Comparison of ENCODE assay signal across 20 cellular contexts in the genomic region with DNA sequence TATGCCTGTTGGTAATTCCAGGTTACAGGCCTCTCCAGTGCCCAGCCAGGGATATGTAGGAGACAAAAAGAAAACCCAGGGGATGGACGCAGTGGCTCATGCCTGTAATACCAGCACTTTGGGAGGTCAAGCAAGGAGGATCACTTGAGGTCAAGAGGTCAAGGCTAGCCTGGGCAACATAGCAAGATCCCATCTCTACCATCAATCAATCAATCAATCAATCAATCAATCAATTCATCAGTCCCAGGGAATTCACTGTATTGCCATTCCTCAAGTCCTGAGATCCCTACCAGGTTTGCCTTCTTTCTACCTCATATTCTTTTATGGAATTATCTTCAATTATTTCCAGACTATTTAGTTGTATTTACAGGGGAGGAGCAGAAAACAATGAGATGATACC.
"Had no signal": no experiment of that assay in that cellular context is flagged by ENCODE, and none has a peak within 500 bp of the region (broad histone marks: within the 10 kb centered on the region; RNA-seq: fewer than 3 reads in every experiment).

No MANE protein-coding gene starts in this region.

- H3K4me1 ChIP-seq: pancreas had no signal

- H3K4me3 ChIP-seq: adrenal gland, esophagus squamous epithelium, mucosa of descending colon, pancreas, smooth muscle cell, thoracic aorta, upper lobe of left lung had no signal

- ATAC-seq: mucosa of descending colon, pancreas, sciatic nerve had no signal

- H3K27ac ChIP-seq: adrenal gland, esophagus squamous epithelium, neutrophil, pancreas, thoracic aorta, upper lobe of left lung had no signal

- H3K27me3 Mint-ChIP-seq: activated CD4-positive, alpha-beta memory T cell treated with anti-CD3 and anti-CD28 coated beads, Interleukin-2, amount 10 ng/mL, durations not matched to agents 7 days and 5 days; dendritic cell treated with granulocyte-macrophage colony-stimulating factor and Interleukin-4, amounts not matched to agents 40 ng/mL and 50 ng/mL, for 4 days; naive B cell had no signal

- H3K9me3 Mint-ChIP-seq: activated CD4-positive, alpha-beta memory T cell treated with anti-CD3 and anti-CD28 coated beads, Interleukin-2, amount 10 ng/mL, durations not matched to agents 7 days and 5 days; dendritic cell treated with granulocyte-macrophage colony-stimulating factor and Interleukin-4, amounts not matched to agents 40 ng/mL and 50 ng/mL, for 4 days had no signal

- DNase-seq: activated CD4-positive, alpha-beta memory T cell treated with anti-CD3 and anti-CD28 coated beads, Interleukin-2, amount 10 ng/mL, durations not matched to agents 7 days and 5 days; activated CD4-positive, alpha-beta T cell treated with anti-CD3 and anti-CD28 coated beads for 4 hours; activated CD8-positive, alpha-beta memory T cell treated with anti-CD3 and anti-CD28 coated beads, Interleukin-2, amount 50 U/mL, for 48 hours; activated effector memory CD4-positive, alpha-beta T cell treated with anti-CD3 and anti-CD28 coated beads, Interleukin-2, amount 50 U/mL, for 16 hours; activated naive CD4-positive, alpha-beta T cell treated with anti-CD3 and anti-CD28 coated beads, Interleukin-2, amount 50 U/mL, for 16 hours; activated T-cell treated with anti-CD3 and anti-CD28 coated beads, Interleukin-2, amount 50 U/mL, for 48 hours; adrenal gland; effector CD8-positive, alpha-beta T cell; esophagus squamous epithelium; mesenchymal stem cell; mucosa of descending colon; naive B cell; pancreas; stimulated activated CD4-positive, alpha-beta T cell treated with anti-CD3 and anti-CD28 coated beads, Interleukin-4, amount 100 ng/mL, for 1 hour had no signal

- H3K9me3 ChIP-seq: adrenal gland, esophagus squamous epithelium, mucosa of descending colon, neutrophil, pancreas, thoracic aorta, upper lobe of left lung had no signal

- H3K27me3 ChIP-seq: adrenal gland, esophagus squamous epithelium, neutrophil, pancreas, upper lobe of left lung had no signal

- H3K27ac Mint-ChIP-seq: activated CD4-positive, alpha-beta memory T cell treated with anti-CD3 and anti-CD28 coated beads, Interleukin-2, amount 10 ng/mL, durations not matched to agents 7 days and 5 days; dendritic cell treated with granulocyte-macrophage colony-stimulating factor and Interleukin-4, amounts not matched to agents 40 ng/mL and 50 ng/mL, for 4 days had no signal

- H3K4me3 Mint-ChIP-seq: activated CD4-positive, alpha-beta memory T cell treated with anti-CD3 and anti-CD28 coated beads, Interleukin-2, amount 10 ng/mL, durations not matched to agents 7 days and 5 days; dendritic cell treated with granulocyte-macrophage colony-stimulating factor and Interleukin-4, amounts not matched to agents 40 ng/mL and 50 ng/mL, for 4 days; naive B cell had no signal

- H3K36me3 ChIP-seq: adrenal gland, pancreas had no signal
